In genomic region chr7:24291271-24291670, GRCh38 we compare ENCODE assay signal across 13 cellular contexts. TPM values are rescaled to one million over a fixed set of nuclear protein-coding genes. Genes with fewer than 3 reads are reported as not detected.
DNase-seq lines count a peak whose midpoint lies in the region; ATAC-seq and TF ChIP-seq lines count a peak whose summit lies in the region.
"Had no signal": no experiment of that assay in that cellular context is flagged by ENCODE, and none has a peak within 500 bp of the region (broad histone marks: within the 10 kb centered on the region; RNA-seq: fewer than 3 reads in every experiment).

No MANE protein-coding gene starts in this region.

- DNase-seq in HT-29 (ENCODE audit: low spot score) (peak; percentile 10), RWPE2 (ENCODE audit: low spot score) (no peak), kidney epithelial cell (ENCODE audit: low read depth) (peak; percentile 2), upper lobe of right lung (no peak), SK-N-SH (no peak), T-helper 17 cell (no peak)
- DNase-seq: CD4-positive, CD25-positive, alpha-beta regulatory T cell; DMS53; GF-D8; H7 had no signal

- H3K9me3 ChIP-seq in RWPE2 (ENCODE audit: severe bottlenecking) (no peaks in the 10 kb centered on the region), upper lobe of right lung (no peaks in the 10 kb centered on the region), SK-N-SH (no peaks in the 10 kb centered on the region), T-helper 17 cell (ENCODE audit: control insufficient read depth, low read length, poor library complexity, severe bottlenecking) (no peaks in the 10 kb centered on the region)

- H3K27ac ChIP-seq in RWPE2 (ENCODE audit: poor library complexity, severe bottlenecking), result no peak overlapping the region
- no peak overlapping the region for H3K27ac ChIP-seq in upper lobe of right lung
- no peak overlapping the region for H3K27ac ChIP-seq in SK-N-SH (ENCODE audit: low read depth in 2 of 2, low read length in 1 of 2)

- H3F3A ChIP-seq in SK-N-SH (replicated peaks; ENCODE audit: insufficient read depth), result no peaks in the 10 kb centered on the region

- H3K4me2 ChIP-seq in SK-N-SH, result no peak overlapping the region
- H3K4me2 ChIP-seq: GM23338 had no signal

- H3K4me3 ChIP-seq in RWPE2 (ENCODE audit: severe bottlenecking) (no peak overlapping the region), kidney epithelial cell (ENCODE audit: low read depth, low read length) (no peak overlapping the region), upper lobe of right lung (no peak overlapping the region), SK-N-SH (ENCODE audit: low read depth in 2 of 2, low read length in 1 of 2) (no peak overlapping the region)
- H3K4me3 ChIP-seq: GM23338 had no signal

- 80% methylated on average over 7 of the region's 7 CpGs for WGBS in SK-N-SH (ENCODE audit: low lambda C conversion rate)

- H2AFZ ChIP-seq in SK-N-SH (ENCODE audit: low read depth), result no peak overlapping the region
- H2AFZ ChIP-seq: GM23338 had no signal

- H3K9me2 ChIP-seq in SK-N-SH, result no peaks in the 10 kb centered on the region

- no peak overlapping the region for H3K27ac Mint-ChIP-seq in T-helper 17 cell
- H3K27ac Mint-ChIP-seq: CD4-positive, CD25-positive, alpha-beta regulatory T cell; GM23338 had no signal

- no peaks in the 10 kb centered on the region for H3K79me2 ChIP-seq in SK-N-SH (ENCODE audit: insufficient read depth)

- CTCF ChIA-PET in SK-N-SH (lab: Yijun Ruan, JAX), result interaction anchor here (0.6 to 3.6 kb wide), 14 partner anchors 11 to 427 kb away, joined by 3 to 42 read pairs (median 4); no protein-coding TSS in a partner anchor

- no peaks in the 10 kb centered on the region for H3K4me1 ChIP-seq in RWPE2 (ENCODE audit: insufficient read depth, poor library complexity, severe bottlenecking)
- H3K4me1 ChIP-seq in upper lobe of right lung, result no peaks in the 10 kb centered on the region
- peaks cover 0 to 3% of the 10 kb centered on the region in 2 experiments; a peak in 2 of 4 replicates for H3K4me1 ChIP-seq in SK-N-SH (ENCODE audit: control insufficient read depth in 1 of 2, insufficient read depth in 2 of 2, low read depth in 1 of 2, low read length in 1 of 2)

- peaks cover 54% of the 10 kb centered on the region for H3K27me3 Mint-ChIP-seq in T-helper 17 cell

- H3K36me3 ChIP-seq in RWPE2 (ENCODE audit: low read depth) (no peaks in the 10 kb centered on the region), kidney epithelial cell (ENCODE audit: control insufficient read depth, insufficient read depth, low read length) (no peaks in the 10 kb centered on the region), upper lobe of right lung (no peaks in the 10 kb centered on the region), SK-N-SH (replicated peaks in 1 of 2; ENCODE audit: control insufficient read depth in 1 of 2, insufficient read depth in 2 of 2, low read length in 1 of 2) (no peaks in the 10 kb centered on the region)

- H3K4me1 Mint-ChIP-seq in T-helper 17 cell, result peaks cover 4% of the 10 kb centered on the region

- no peak overlapping the region for H3K4me3 Mint-ChIP-seq in T-helper 17 cell
- H3K4me3 Mint-ChIP-seq: CD4-positive, CD25-positive, alpha-beta regulatory T cell; GM23338 had no signal

- H3K27me3 ChIP-seq in RWPE2 (ENCODE audit: insufficient read depth, poor library complexity, severe bottlenecking), result peaks cover 32% of the 10 kb centered on the region
- H3K27me3 ChIP-seq in kidney epithelial cell (ENCODE audit: control insufficient read depth, insufficient read depth, low read length), result peaks cover 6% of the 10 kb centered on the region
- peaks cover 19% of the 10 kb centered on the region for H3K27me3 ChIP-seq in upper lobe of right lung
- H3K27me3 ChIP-seq in SK-N-SH (ENCODE audit: insufficient read depth), result peaks cover 11% of the 10 kb centered on the region; the same call in 1 of the 2 replicates

- no peak overlapping the region for H3K9ac ChIP-seq in SK-N-SH

- no peak for TF ChIP-seq RAD21 in SK-N-SH (IDR thresholded peaks at IDR 0.05; ENCODE audit: low read length)

- no peaks in the 10 kb centered on the region for H4K20me1 ChIP-seq in SK-N-SH (ENCODE audit: insufficient read depth)

- TF ChIP-seq CTCF in RWPE2 (IDR thresholded peaks at IDR 0.05; ENCODE audit: poor library complexity, severe bottlenecking) (no peak), kidney epithelial cell (IDR thresholded peaks at IDR 0.05; ENCODE audit: insufficient read depth, low read length, poor library complexity, severe bottlenecking) (no peak), upper lobe of right lung (IDR thresholded peaks at IDR 0.05) (no peak), SK-N-SH (IDR thresholded peaks at IDR 0.05) (no peak)

- ATAC-seq in RWPE2 (ENCODE audit: low read depth) (peak; percentile 49; the same call in 1 of the 3 replicates), upper lobe of right lung (peak; percentile 49), HG03139 (IDR thresholded peaks at IDR 0.05; ENCODE audit: unreplicated experiment) (no peak), T-helper 17 cell (no peak)
- ATAC-seq: GM23338 had no signal

- TF ChIP-seq EP300 in SK-N-SH (IDR thresholded peaks at IDR 0.05; ENCODE audit: borderline replicate concordance in 1 of 2, low read depth in 1 of 2, low read length in 1 of 2), result no peak

- H3K36me3 Mint-ChIP-seq in T-helper 17 cell (ENCODE audit: low read depth), result no peaks in the 10 kb centered on the region
- H3K36me3 Mint-ChIP-seq: CD4-positive, CD25-positive, alpha-beta regulatory T cell had no signal

- intact Hi-C loops in upper lobe of right lung (cut with DNase I), result no loop called here

- POLR2A ChIA-PET in SK-N-SH (lab: Yijun Ruan, JAX), result no interaction called here

TF ChIP-seq in SK-N-SH, 30 proteins besides CTCF, POLR2A, EP300 and RAD21:
- no peak for TF ChIP-seq USF2 (IDR thresholded peaks at IDR 0.05; ENCODE audit: borderline replicate concordance, low read depth, low read length)
- TF ChIP-seq TCF12 (IDR thresholded peaks at IDR 0.05), result no peak
- no peak for TF ChIP-seq FOXJ3 (CRISPR knock-in tag; IDR thresholded peaks at IDR 0.05)
- no peak for TF ChIP-seq TAF1 (IDR thresholded peaks at IDR 0.05; ENCODE audit: borderline replicate concordance, low read depth, low read length)
- no peak for TF ChIP-seq REST (IDR thresholded peaks at IDR 0.05; ENCODE audit: low read depth, low read length)
- no peak for TF ChIP-seq GABPA (IDR thresholded peaks at IDR 0.05; ENCODE audit: low read depth)
- no peak for TF ChIP-seq IRF3 (IDR thresholded peaks at IDR 0.05; ENCODE audit: low read depth, low read length)
- TF ChIP-seq SIN3A (IDR thresholded peaks at IDR 0.05; ENCODE audit: borderline replicate concordance, low read depth, low read length), result no peak
- TF ChIP-seq RCOR1 (IDR thresholded peaks at IDR 0.05; ENCODE audit: low read length), result no peak
- no peak for TF ChIP-seq SMC3 (IDR thresholded peaks at IDR 0.05; ENCODE audit: low read depth, low read length)

RNA-seq across cellular contexts. Expression of gene NPY, which starts 7.3 kb away (rescaled TPM):
- not detected in 2 replicates for total RNA-seq in HT-29 (2014; rRNA removed; shearing (Covaris generic))
- total RNA-seq in kidney epithelial cell (not detected in 2 replicates), upper lobe of right lung (not detected), T-helper 17 cell (not detected)
- 2.6 and 8.2 TPM in 2 replicates for polyA plus RNA-seq in SK-N-SH (2012; rRNA removed)
- 5.7 and 19.2 TPM in 2 replicates for polyA plus RNA-seq in SK-N-SH (2012; cell fraction: cytosol; rRNA removed)
- polyA plus RNA-seq in SK-N-SH (2012; cell fraction: nucleus; rRNA removed), result 1.4 and 4.3 TPM in 2 replicates
- total RNA-seq: CD4-positive, CD25-positive, alpha-beta regulatory T cell; GM23338; H7 had no signal
- polyA plus RNA-seq: BJ; CD4-positive, CD25-positive, alpha-beta regulatory T cell had no signal

Comparison
In these comparisons a context has a peak if more than half of its experiments do, and no peak if none do; other contexts are left out.
1. DNase-seq: peak in HT-29 (single experiment) and kidney epithelial cell (single experiment); none in RWPE2 (single experiment), upper lobe of right lung (single experiment), SK-N-SH (single experiment) and T-helper 17 cell (0 of 3).
2. ATAC-seq: peak in RWPE2 (single experiment) and upper lobe of right lung (single experiment); none in HG03139 (single experiment) and T-helper 17 cell (single experiment).